Comparison of ENCODE assay signal across 24 cellular contexts in genomic region chr4:99029852-99030251, GRCh38. TPM values are rescaled to one million over a fixed set of nuclear protein-coding genes. Genes with fewer than 3 reads are reported as not detected.
A peak's percentile ranks its signal among the peaks of the same experiment; 100 is the strongest.
DNase-seq lines count a peak whose midpoint lies in the region; ATAC-seq and TF ChIP-seq lines count a peak whose summit lies in the region.
"Had no signal": no experiment of that assay in that cellular context is flagged by ENCODE, and none has a peak within 500 bp of the region (broad histone marks: within the 10 kb centered on the region; RNA-seq: fewer than 3 reads in every experiment).

No MANE protein-coding gene starts in this region.

- no peak for ATAC-seq in effector memory CD8-positive, alpha-beta T cell (replicated peaks)
- no peak for ATAC-seq in HG02763 (IDR thresholded peaks at IDR 0.05; ENCODE audit: unreplicated experiment)

- H3K9me2 ChIP-seq in OCI-LY7 (ENCODE audit: insufficient read depth, low read length) (no peaks in the 10 kb centered on the region), neural cell (ENCODE audit: insufficient read depth, low read length) (no peaks in the 10 kb centered on the region)

- H3K9me3 Mint-ChIP-seq in T-helper 1 cell treated with Interleukin-12 subunit alpha and Interleukin-12 subunit beta and Interleukin-4 antibody, amounts not matched to agents 30 μg/mL and 1 μg/mL, for 36 hours, result no peaks in the 10 kb centered on the region
- H3K9me3 Mint-ChIP-seq in effector memory CD8-positive, alpha-beta T cell, result no peaks in the 10 kb centered on the region
- H3K9me3 Mint-ChIP-seq: activated CD4-positive, alpha-beta memory T cell treated with anti-CD3 and anti-CD28 coated beads for 36 hours; nephron progenitor cell had no signal

- POLR2A ChIA-PET in OCI-LY7 (lab: Charles Lee), result interaction anchor here (0.6 to 1.9 kb wide), 7 partner anchors 15 to 546 kb away, joined by 3 to 8 read pairs (median 4); partner anchors contain the start of genes ADH5 and METAP1

- no peak for TF ChIP-seq EP300 in neural cell (conservative IDR thresholded peaks at IDR 0.05; ENCODE audit: poor library complexity, severe bottlenecking)

- peaks cover 20% of the 10 kb centered on the region for H3K36me3 Mint-ChIP-seq in T-helper 1 cell treated with Interleukin-12 subunit alpha and Interleukin-12 subunit beta and Interleukin-4 antibody, amounts not matched to agents 30 μg/mL and 1 μg/mL, for 36 hours (ENCODE audit: low read depth)
- peaks cover 12% of the 10 kb centered on the region for H3K36me3 Mint-ChIP-seq in effector memory CD8-positive, alpha-beta T cell (ENCODE audit: insufficient read depth)

- no peak overlapping the region for H2AFZ ChIP-seq in OCI-LY7 (ENCODE audit: low read length)
- no peak overlapping the region for H2AFZ ChIP-seq in neural cell (ENCODE audit: low read depth, low read length)
- H2AFZ ChIP-seq: hepatocyte had no signal

- peak overlapping the region; percentile 9 for H3K27ac ChIP-seq in OCI-LY7 (ENCODE audit: low read depth, low read length, poor library complexity, severe bottlenecking)
- peak overlapping the region; percentile 37 for H3K27ac ChIP-seq in neural cell (ENCODE audit: low read length)
- H3K27ac ChIP-seq in colonic mucosa, result no peak overlapping the region
- H3K27ac ChIP-seq: 22Rv1, hepatocyte, KMS-11 had no signal

- H3K27me3 Mint-ChIP-seq in T-helper 1 cell treated with Interleukin-12 subunit alpha and Interleukin-12 subunit beta and Interleukin-4 antibody, amounts not matched to agents 30 μg/mL and 1 μg/mL, for 36 hours (ENCODE audit: low read depth), result no peaks in the 10 kb centered on the region
- no peaks in the 10 kb centered on the region for H3K27me3 Mint-ChIP-seq in effector memory CD8-positive, alpha-beta T cell
- H3K27me3 Mint-ChIP-seq: activated CD4-positive, alpha-beta memory T cell treated with anti-CD3 and anti-CD28 coated beads for 36 hours; activated naive CD8-positive, alpha-beta T cell; brain had no signal

- H3K36me3 ChIP-seq in OCI-LY7 (ENCODE audit: insufficient read depth, low read length), result peaks cover 55% of the 10 kb centered on the region
- no peaks in the 10 kb centered on the region for H3K36me3 ChIP-seq in neural cell (ENCODE audit: insufficient read depth, low read length)
- H3K36me3 ChIP-seq in colonic mucosa, result no peaks in the 10 kb centered on the region

- H4K20me1 ChIP-seq in OCI-LY7 (ENCODE audit: insufficient read depth, low read length) (peaks cover 7% of the 10 kb centered on the region), neural cell (ENCODE audit: insufficient read depth) (no peaks in the 10 kb centered on the region)

- H3K9me3 ChIP-seq in OCI-LY7 (ENCODE audit: low read length), result no peaks in the 10 kb centered on the region
- H3K9me3 ChIP-seq in neural cell (ENCODE audit: low read length), result no peaks in the 10 kb centered on the region
- no peaks in the 10 kb centered on the region for H3K9me3 ChIP-seq in colonic mucosa

- H3K9ac ChIP-seq in neural cell (ENCODE audit: low read length) (no peak overlapping the region), colonic mucosa (ENCODE audit: low read depth in 2 of 2, low read length in 2 of 2) (no peak overlapping the region)
- H3K9ac ChIP-seq: KMS-11 had no signal

- no TSS peak for BruUV-seq in OCI-LY7 (replicated peaks; lab: Mats Ljungman, UMichigan)

- H3K4me3 ChIP-seq in OCI-LY7 (ENCODE audit: low read depth, low read length, poor library complexity, severe bottlenecking) (no peak overlapping the region), neural cell (ENCODE audit: low read length) (no peak overlapping the region), colonic mucosa (no peak overlapping the region)
- H3K4me3 ChIP-seq: hepatocyte had no signal

- H3K79me2 ChIP-seq in OCI-LY7 (ENCODE audit: insufficient read depth, low read depth, low read length) (peaks cover 70% of the 10 kb centered on the region), neural cell (replicated peaks; ENCODE audit: insufficient read depth, low read length) (no peaks in the 10 kb centered on the region)

- no peak for DNase-seq in T-helper 1 cell
- peak; percentile 9 for DNase-seq in OCI-LY7 (ENCODE audit: low spot score)
- DNase-seq in effector memory CD8-positive, alpha-beta T cell, result no peak
- DNase-seq in DMS153 treated with DMSO at 0.1 percent for 48 hours (lab: John Stamatoyannopoulos, UW; ENCODE audit: unreplicated experiment), result no peak
- DNase-seq in colonic mucosa, result no peak
- DNase-seq: activated CD4-positive, alpha-beta memory T cell treated with anti-CD3 and anti-CD28 coated beads for 36 hours; activated T-cell treated with anti-CD3 and anti-CD28 coated beads, Interleukin-2, amount 50 U/mL, for 1 hour; cortex of kidney; foreskin fibroblast; mesendoderm; NCI-H1048; NCI-H2029 treated with DMSO at 0.1 percent for 48 hours; nephron progenitor cell; small intestine; stimulated activated CD4-positive, alpha-beta T cell treated with anti-CD3 and anti-CD28 coated beads, Interleukin-4, amount 100 ng/mL, for 4 hours; substantia nigra had no signal

- TF ChIP-seq RAD21 in neural cell (conservative IDR thresholded peaks at IDR 0.05), result no peak

- H3K4me3 Mint-ChIP-seq in T-helper 1 cell treated with Interleukin-12 subunit alpha and Interleukin-12 subunit beta and Interleukin-4 antibody, amounts not matched to agents 30 μg/mL and 1 μg/mL, for 36 hours, result no peak overlapping the region
- H3K4me3 Mint-ChIP-seq in effector memory CD8-positive, alpha-beta T cell, result peak overlapping the region in 1 of 2 donors; percentile 29
- H3K4me3 Mint-ChIP-seq: activated CD4-positive, alpha-beta memory T cell treated with anti-CD3 and anti-CD28 coated beads for 36 hours; activated naive CD8-positive, alpha-beta T cell; nephron progenitor cell had no signal

- H3K4me1 Mint-ChIP-seq in T-helper 1 cell treated with Interleukin-12 subunit alpha and Interleukin-12 subunit beta and Interleukin-4 antibody, amounts not matched to agents 30 μg/mL and 1 μg/mL, for 36 hours (ENCODE audit: low read depth), result peaks cover 14% of the 10 kb centered on the region
- peaks cover 24 to 41% of the 10 kb centered on the region in 2 donors for H3K4me1 Mint-ChIP-seq in effector memory CD8-positive, alpha-beta T cell (ENCODE audit: low read depth in 2 of 2)
- H3K4me1 Mint-ChIP-seq: nephron progenitor cell had no signal

- H3K27me3 ChIP-seq in neural cell (ENCODE audit: insufficient read depth, low read depth, low read length), result no peaks in the 10 kb centered on the region
- no peaks in the 10 kb centered on the region for H3K27me3 ChIP-seq in colonic mucosa
- H3K27me3 ChIP-seq: hepatocyte had no signal

- H3K4me1 ChIP-seq in OCI-LY7 (ENCODE audit: insufficient read depth, low read length, poor library complexity, severe bottlenecking) (peaks cover 17% of the 10 kb centered on the region), colonic mucosa (peaks cover 5% of the 10 kb centered on the region)

- H3K27ac Mint-ChIP-seq in T-helper 1 cell treated with Interleukin-12 subunit alpha and Interleukin-12 subunit beta and Interleukin-4 antibody, amounts not matched to agents 30 μg/mL and 1 μg/mL, for 36 hours, result peak overlapping the region; percentile 10
- peak overlapping the region; percentile 65 to 83 for H3K27ac Mint-ChIP-seq in effector memory CD8-positive, alpha-beta T cell
- H3K27ac Mint-ChIP-seq: activated CD4-positive, alpha-beta memory T cell treated with anti-CD3 and anti-CD28 coated beads for 36 hours; activated naive CD8-positive, alpha-beta T cell had no signal

- no peak for TF ChIP-seq CTCF in OCI-LY7 (conservative IDR thresholded peaks at IDR 0.05; ENCODE audit: low read length)
- no peak for TF ChIP-seq CTCF in neural cell (IDR thresholded peaks at IDR 0.05; ENCODE audit: poor library complexity, severe bottlenecking)
- no peak for TF ChIP-seq CTCF in colonic mucosa (IDR thresholded peaks at IDR 0.05)

- CTCF ChIA-PET in OCI-LY7 (lab: Charles Lee; ENCODE audit: unreplicated experiment), result interaction anchor here (1.0 kb wide), 1 partner anchor 11 kb away, joined by 5 read pairs; no protein-coding TSS in a partner anchor

- H3F3A ChIP-seq in neural cell (ENCODE audit: insufficient read depth, low read length, poor library complexity, severe bottlenecking), result no peaks in the 10 kb centered on the region

- peak overlapping the region; percentile 37 for H3K4me2 ChIP-seq in OCI-LY7 (ENCODE audit: low read length)
- H3K4me2 ChIP-seq in neural cell (ENCODE audit: low read length), result no peak overlapping the region
- H3K4me2 ChIP-seq: hepatocyte, KMS-11 had no signal

- intact Hi-C loops in OCI-LY7 (cut with micrococcal nuclease; ENCODE audit: unreplicated experiment) (no loop called here), colonic mucosa (cut with DNase I) (no loop called here)

TF ChIP-seq in neural cell, 6 proteins besides CTCF, POLR2A, EP300 and RAD21 (continues in another document):
- no peak for TF ChIP-seq EZH2 (IDR thresholded peaks at IDR 0.05; ENCODE audit: borderline replicate concordance, insufficient read depth, low read length, poor library complexity, severe bottlenecking)

RNA-seq across cellular contexts. Expression of gene METAP1, which starts 34.3 kb away (rescaled TPM):
- total RNA-seq in OCI-LY7 (2014; rRNA removed; shearing (Covaris generic)), result 42.6 and 46.8 TPM in 2 replicates
- 52.8 and 53.6 TPM in 2 replicates for total RNA-seq in OCI-LY7 (2022)
- 24.5 and 26.4 TPM in 2 replicates for polyA plus RNA-seq in neural cell
- 18.7 and 25.5 TPM in 2 replicates for polyA minus RNA-seq in neural cell
- total RNA-seq in colonic mucosa, result 10 to 100 TPM; 66.2 to 69.3 TPM

RNA-seq across cellular contexts. Expression of gene ADH5, which starts 58.7 kb away (rescaled TPM):
- total RNA-seq in OCI-LY7 (2014; rRNA removed; shearing (Covaris generic)), result 50.0 and 62.6 TPM in 2 replicates
- total RNA-seq in OCI-LY7 (2022) (84.5 and 88.6 TPM in 2 replicates), colonic mucosa (100 to 1,000 TPM; 165 to 240 TPM)
- polyA plus RNA-seq in neural cell, result 185 and 201 TPM in 2 replicates
- polyA minus RNA-seq in neural cell, result 203 and 214 TPM in 2 replicates
